In genomic region chr10:112902730-112903129, GRCh38 we compare ENCODE assay signal across 16 cellular contexts. TPM values are rescaled to one million over a fixed set of nuclear protein-coding genes. Genes with fewer than 3 reads are reported as not detected.
DNase-seq lines count a peak whose midpoint lies in the region; ATAC-seq and TF ChIP-seq lines count a peak whose summit lies in the region.
"Had no signal": no experiment of that assay in that cellular context is flagged by ENCODE, and none has a peak within 500 bp of the region (broad histone marks: within the 10 kb centered on the region; RNA-seq: fewer than 3 reads in every experiment).

No MANE protein-coding gene starts in this region.

- 0 out of 2 replicates have a peak, but pooled peaks cover 6% of the 10 kb centered on the region for H3K4me1 ChIP-seq in HEK293 (ENCODE audit: control insufficient read depth, insufficient read depth, low read length)

- no peak overlapping the region for H3K4me3 ChIP-seq in HEK293 (ENCODE audit: low read depth, low read length)
- H3K4me3 ChIP-seq: BLaER1 treated with 17β-estradiol and CSF1 and Interleukin-3, amounts not matched to agents 10 nM and 100 nM had no signal

- no peak overlapping the region for H3K27ac ChIP-seq in HEK293 (ENCODE audit: extremely low read depth, low read depth, low read length)
- H3K27ac ChIP-seq: BLaER1 treated with 17β-estradiol and CSF1 and Interleukin-3, amounts not matched to agents 10 nM and 100 nM; C4-2B had no signal

- peaks cover 3% of the 10 kb centered on the region for H3K27me3 Mint-ChIP-seq in endothelial cell (ENCODE audit: unreplicated experiment)
- H3K27me3 Mint-ChIP-seq: CD4-positive, alpha-beta T cell had no signal

- TF ChIP-seq CTCF in HEK293 (tag by site-specific recombination; IDR thresholded peaks at IDR 0.05) (no peak), endothelial cell (IDR thresholded peaks at IDR 0.05; ENCODE audit: unreplicated experiment) (no peak)

- CTCF ChIA-PET in HEK293 (lab: Yijun Ruan, JAX): no interaction called here

- H3K9me3 ChIP-seq in HEK293 (ENCODE audit: control insufficient read depth, insufficient read depth, low read depth, low read length): no peaks in the 10 kb centered on the region
- H3K9me3 ChIP-seq: BLaER1 treated with 17β-estradiol and CSF1 and Interleukin-3, amounts not matched to agents 10 nM and 100 nM; Caco-2 had no signal

- POLR2A ChIA-PET in HEK293 (lab: Yijun Ruan, JAX): no interaction called here

- H3K4me3 Mint-ChIP-seq in endothelial cell (ENCODE audit: unreplicated experiment): no peak overlapping the region
- H3K4me3 Mint-ChIP-seq: B cell; CD4-positive, alpha-beta T cell; CD8-positive, alpha-beta T cell had no signal

- peaks cover 3% of the 10 kb centered on the region for H3K36me3 Mint-ChIP-seq in endothelial cell (ENCODE audit: low read depth, unreplicated experiment)
- H3K36me3 Mint-ChIP-seq: CD8-positive, alpha-beta T cell had no signal

- no peak for ATAC-seq in HG02642 (IDR thresholded peaks at IDR 0.05; ENCODE audit: poor library complexity, unreplicated experiment)
- ATAC-seq: CD8-positive, alpha-beta T cell had no signal

- no peaks in the 10 kb centered on the region for H3K36me3 ChIP-seq in HEK293 (ENCODE audit: control insufficient read depth in 2 of 2, insufficient read depth in 1 of 2, low read length in 2 of 2)
- H3K36me3 ChIP-seq: BLaER1 treated with 17β-estradiol and CSF1 and Interleukin-3, amounts not matched to agents 10 nM and 100 nM had no signal

- H3K27ac Mint-ChIP-seq in endothelial cell (ENCODE audit: unreplicated experiment): peak overlapping the region; percentile 49
- H3K27ac Mint-ChIP-seq: B cell; CD4-positive, alpha-beta T cell; CD8-positive, alpha-beta T cell had no signal

- DNase-seq in endothelial cell (ENCODE audit: low spot score) (no peak), HUDEP-2 (lab: John Stamatoyannopoulos, UW; ENCODE audit: unreplicated experiment in 76 of 76) (no peak), NCI-H82 treated with DMSO at 0.1 percent for 48 hours (lab: John Stamatoyannopoulos, UW; ENCODE audit: unreplicated experiment) (no peak)
- DNase-seq: 8988T; AML-193; Caco-2; Calu3; CD4-positive, alpha-beta T cell; CD8-positive, alpha-beta T cell; DMS79 treated with DMSO at 0.1 percent for 48 hours; GF-D8 had no signal

- H3K4me1 Mint-ChIP-seq in endothelial cell (ENCODE audit: unreplicated experiment): peaks cover 4% of the 10 kb centered on the region
- H3K4me1 Mint-ChIP-seq: B cell had no signal

- H3K9me3 Mint-ChIP-seq in endothelial cell (ENCODE audit: unreplicated experiment): no peaks in the 10 kb centered on the region
- H3K9me3 Mint-ChIP-seq: CD4-positive, alpha-beta T cell; CD8-positive, alpha-beta T cell had no signal

TF ChIP-seq in HEK293, 187 proteins besides CTCF, POLR2A, EP300 and RAD21:
- TF ChIP-seq ZNF664 (tag by site-specific recombination; IDR thresholded peaks at IDR 0.05) (peak; percentile 89), KLF10 (tag by site-specific recombination; IDR thresholded peaks at IDR 0.05) (no peak), ZIC2 (tag by site-specific recombination; IDR thresholded peaks at IDR 0.05) (no peak), SALL2 (tag by site-specific recombination; IDR thresholded peaks at IDR 0.05; ENCODE audit: borderline replicate concordance) (no peak), ZNF366 (tag by site-specific recombination; conservative IDR thresholded peaks at IDR 0.05) (peak; percentile 92), ZNF24 (tag by site-specific recombination; IDR thresholded peaks at IDR 0.05) (no peak)

RNA-seq across cellular contexts. Expression of gene TCF7L2, which starts 47.3 kb away (rescaled TPM):
- 49.3 TPM for total RNA-seq in endothelial cell (ENCODE audit: unreplicated experiment)
